ENCODE assay signal across 17 cellular contexts in the genomic region with DNA sequence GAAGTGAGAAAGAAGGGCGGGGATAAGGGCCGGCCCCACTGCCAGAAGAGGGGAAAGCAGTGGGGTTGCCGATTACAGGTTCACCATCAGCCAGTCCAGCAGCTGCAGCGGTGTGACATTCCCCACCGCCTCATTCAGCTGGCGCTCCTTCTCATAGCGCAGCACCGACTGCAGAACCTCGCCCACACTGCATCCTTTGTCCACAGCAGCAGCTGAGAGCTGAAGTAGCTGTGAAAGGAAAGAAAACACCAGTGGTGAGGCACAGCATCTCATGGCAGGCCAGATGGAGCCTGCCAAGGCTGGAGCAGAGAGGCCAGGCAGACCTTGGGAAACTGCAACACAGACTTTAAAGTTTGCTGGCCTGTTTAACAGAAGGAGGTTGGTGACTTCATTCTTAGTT.
"Had no signal": no experiment of that assay in that cellular context is flagged by ENCODE, and none has a peak within 500 bp of the region (broad histone marks: within the 10 kb centered on the region; RNA-seq: fewer than 3 reads in every experiment).

No MANE protein-coding gene starts in this region.

- DNase-seq: activated CD4-positive, alpha-beta T cell treated with anti-CD3 and anti-CD28 coated beads for 1 hour; activated CD8-positive, alpha-beta memory T cell treated with anti-CD3 and anti-CD28 coated beads for 24 hours; activated CD8-positive, alpha-beta memory T cell treated with anti-CD3 and anti-CD28 coated beads, Interleukin-2, amount 50 U/mL, for 48 hours; activated effector memory CD4-positive, alpha-beta T cell treated with anti-CD3 and anti-CD28 coated beads, Interleukin-2, amount 50 U/mL, for 16 hours; activated T-cell treated with anti-CD3 and anti-CD28 coated beads, Interleukin-2, amount 50 U/mL, for 48 hours; body of pancreas; foreskin fibroblast; left ventricle myocardium inferior; mammary epithelial cell; mucosa of descending colon; naive B cell; right lobe of liver; small intestine; stimulated activated CD4-positive, alpha-beta T cell treated with anti-CD3 and anti-CD28 coated beads, Interleukin-15, amount 100 ng/mL, for 24 hours; stimulated activated CD4-positive, alpha-beta T cell treated with anti-CD3 and anti-CD28 coated beads, Interleukin-2, amount 100 ng/mL, for 48 hours; upper lobe of right lung had no signal

- H3K27me3 ChIP-seq: body of pancreas, right lobe of liver, upper lobe of right lung had no signal

- H3K4me1 ChIP-seq: body of pancreas, left ventricle myocardium inferior, right lobe of liver, upper lobe of right lung had no signal

- H3K4me3 ChIP-seq: body of pancreas, left ventricle myocardium inferior, mucosa of descending colon, right lobe of liver, thoracic aorta, upper lobe of right lung had no signal

- H3K9me3 ChIP-seq: body of pancreas, left ventricle myocardium inferior, mucosa of descending colon, right lobe of liver, thoracic aorta, upper lobe of right lung had no signal

- H3K27ac ChIP-seq: body of pancreas, left ventricle myocardium inferior, right lobe of liver, thoracic aorta, upper lobe of right lung had no signal

- ATAC-seq: body of pancreas, mucosa of descending colon, right lobe of liver, upper lobe of right lung had no signal
